In the genomic region with DNA sequence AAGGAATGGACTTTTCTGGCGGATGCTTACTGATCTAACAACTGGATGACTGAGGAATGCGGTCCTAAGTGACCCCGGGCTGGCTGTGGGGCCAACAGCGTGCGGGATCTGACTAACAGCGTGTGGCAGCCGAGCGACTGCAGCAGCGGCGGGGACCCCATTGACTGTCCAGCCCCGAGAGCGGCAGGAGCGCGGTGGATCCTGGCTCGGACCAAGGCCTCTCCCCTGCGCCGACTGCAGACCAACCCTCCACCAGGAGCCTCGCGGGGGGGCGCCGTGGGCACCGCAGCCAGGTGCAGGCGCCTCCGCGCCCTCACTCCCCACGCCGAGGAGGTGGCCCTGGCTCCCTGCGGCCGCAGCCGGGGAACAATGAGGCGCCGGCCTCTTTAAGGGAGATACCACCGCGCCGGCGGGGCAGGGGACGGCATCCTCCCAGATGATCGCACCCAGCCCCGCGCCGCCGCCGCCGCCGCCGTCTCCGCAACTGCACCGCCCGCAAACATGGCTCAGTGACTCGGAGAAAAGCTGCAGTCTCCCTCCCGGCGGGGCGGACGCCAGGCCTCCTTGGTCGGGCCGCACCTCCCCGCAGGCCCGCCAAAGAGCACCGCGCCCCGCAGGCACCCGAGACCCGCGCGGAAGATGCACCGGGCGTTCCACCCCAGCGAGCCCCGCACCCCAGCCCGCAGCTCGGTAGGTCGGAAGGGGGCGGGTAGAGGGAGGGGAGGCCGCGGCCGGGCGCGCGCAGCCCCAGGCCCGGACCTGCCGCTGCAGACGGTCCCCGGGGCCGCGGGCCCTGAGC, we compare ENCODE assay signal across 8 cellular contexts. TPM values are rescaled to one million over a fixed set of nuclear protein-coding genes. Genes with fewer than 3 reads are reported as not detected.
DNase-seq lines count a peak whose midpoint lies in the region; ATAC-seq and TF ChIP-seq lines count a peak whose summit lies in the region.

No MANE protein-coding gene starts in this region.

- H3K27ac Mint-ChIP-seq in naive thymus-derived CD8-positive, alpha-beta T cell = peak overlapping the region; percentile 82 to 97 (median 90)

- peaks cover 0 to 17% (median 0%) of the 10 kb centered on the region in 3 donors for H3K36me3 Mint-ChIP-seq in naive thymus-derived CD8-positive, alpha-beta T cell

- peaks cover 14 to 31% (median 23%) of the 10 kb centered on the region in 4 donors for H3K4me1 Mint-ChIP-seq in naive thymus-derived CD8-positive, alpha-beta T cell

- H3K27me3 Mint-ChIP-seq in naive thymus-derived CD8-positive, alpha-beta T cell = no peaks in the 10 kb centered on the region

- POLR2A ChIA-PET in naive thymus-derived CD8-positive, alpha-beta T cell (lab: Charles Lee) = interaction anchor here (0.5 to 3.6 kb wide), 16 partner anchors 8 to 790 kb away, joined by 3 to 35 read pairs (median 3); a partner anchor contains a TSS

- H3K4me3 Mint-ChIP-seq in naive thymus-derived CD8-positive, alpha-beta T cell = peak overlapping the region; percentile 79 to 98 (median 92)

- ATAC-seq in GM19463 (IDR thresholded peaks at IDR 0.05; ENCODE audit: unreplicated experiment) = peak; percentile 37
- ATAC-seq in naive thymus-derived CD8-positive, alpha-beta T cell = peak; percentile 63 to 67

- no peaks in the 10 kb centered on the region for H3K9me3 Mint-ChIP-seq in naive thymus-derived CD8-positive, alpha-beta T cell

- DNase-seq in COR-L47 (lab: John Stamatoyannopoulos, UW) = peak; percentile 85
- DNase-seq in HPDE6-E6E7 (ENCODE audit: extremely low spot score) = peak; percentile 68
- DNase-seq in activated T-helper 1 cell treated with Interleukin-2 at 50 U/mL for 16 hours (ENCODE audit: low read depth) = peak; percentile 61
- peak; percentile 69 for DNase-seq in fibroblast of gingiva (ENCODE audit: low read depth)
- DNase-seq in naive thymus-derived CD8-positive, alpha-beta T cell = peak; percentile 59 to 86 (median 74)
- DNase-seq in stimulated activated naive CD4-positive, alpha-beta T cell treated with Interleukin-2 at 50 U/mL for 16 hours (lab: John Stamatoyannopoulos, UW) = peak; percentile 71

TF ChIP-seq in PFSK-1, 5 proteins besides CTCF, POLR2A, EP300 and RAD21:
- TF ChIP-seq POLR2AphosphoS5 (IDR thresholded peaks at IDR 0.05; ENCODE audit: low read depth, low read length) = peak; percentile 49
- TF ChIP-seq TAF1 (IDR thresholded peaks at IDR 0.05; ENCODE audit: borderline replicate concordance, insufficient read depth, low read length) = peak; percentile 31; the same call in 1 of the 2 replicates
- TF ChIP-seq, protein P1, sequence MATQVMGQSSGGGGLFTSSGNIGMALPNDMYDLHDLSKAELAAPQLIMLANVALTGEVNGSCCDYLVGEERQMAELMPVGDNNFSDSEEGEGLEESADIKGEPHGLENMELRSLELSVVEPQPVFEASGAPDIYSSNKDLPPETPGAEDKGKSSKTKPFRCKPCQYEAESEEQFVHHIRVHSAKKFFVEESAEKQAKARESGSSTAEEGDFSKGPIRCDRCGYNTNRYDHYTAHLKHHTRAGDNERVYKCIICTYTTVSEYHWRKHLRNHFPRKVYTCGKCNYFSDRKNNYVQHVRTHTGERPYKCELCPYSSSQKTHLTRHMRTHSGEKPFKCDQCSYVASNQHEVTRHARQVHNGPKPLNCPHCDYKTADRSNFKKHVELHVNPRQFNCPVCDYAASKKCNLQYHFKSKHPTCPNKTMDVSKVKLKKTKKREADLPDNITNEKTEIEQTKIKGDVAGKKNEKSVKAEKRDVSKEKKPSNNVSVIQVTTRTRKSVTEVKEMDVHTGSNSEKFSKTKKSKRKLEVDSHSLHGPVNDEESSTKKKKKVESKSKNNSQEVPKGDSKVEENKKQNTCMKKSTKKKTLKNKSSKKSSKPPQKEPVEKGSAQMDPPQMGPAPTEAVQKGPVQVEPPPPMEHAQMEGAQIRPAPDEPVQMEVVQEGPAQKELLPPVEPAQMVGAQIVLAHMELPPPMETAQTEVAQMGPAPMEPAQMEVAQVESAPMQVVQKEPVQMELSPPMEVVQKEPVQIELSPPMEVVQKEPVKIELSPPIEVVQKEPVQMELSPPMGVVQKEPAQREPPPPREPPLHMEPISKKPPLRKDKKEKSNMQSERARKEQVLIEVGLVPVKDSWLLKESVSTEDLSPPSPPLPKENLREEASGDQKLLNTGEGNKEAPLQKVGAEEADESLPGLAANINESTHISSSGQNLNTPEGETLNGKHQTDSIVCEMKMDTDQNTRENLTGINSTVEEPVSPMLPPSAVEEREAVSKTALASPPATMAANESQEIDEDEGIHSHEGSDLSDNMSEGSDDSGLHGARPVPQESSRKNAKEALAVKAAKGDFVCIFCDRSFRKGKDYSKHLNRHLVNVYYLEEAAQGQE (IDR thresholded peaks at IDR 0.05; ENCODE audit: insufficient read depth in 1 of 2, low read depth in 2 of 2, low read length in 2 of 2) = no peak

RNA-seq across cellular contexts. Expression of a gene that starts 0.7 kb away (rescaled TPM):
- 4.7 TPM for polyA plus RNA-seq in PFSK-1 (2012; ENCODE audit: insufficient read length, low read depth)
- total RNA-seq in naive thymus-derived CD8-positive, alpha-beta T cell = 10 to 100 TPM; 23.1 to 23.5 TPM
- 1 to 10 TPM; 3.5 to 5.1 (median 3.7) TPM for polyA plus RNA-seq in naive thymus-derived CD8-positive, alpha-beta T cell

RNA-seq across cellular contexts. Expression of a gene that starts 43.5 kb away (rescaled TPM):
- not detected for polyA plus RNA-seq in PFSK-1 (2012; ENCODE audit: insufficient read length, low read depth)
- not detected for total RNA-seq in naive thymus-derived CD8-positive, alpha-beta T cell
- polyA plus RNA-seq in naive thymus-derived CD8-positive, alpha-beta T cell = not detected

RNA-seq across cellular contexts. Expression of a gene that starts 47.9 kb away (rescaled TPM):
- 2.5 TPM for polyA plus RNA-seq in PFSK-1 (2012; ENCODE audit: insufficient read length, low read depth)
- total RNA-seq in naive thymus-derived CD8-positive, alpha-beta T cell = not detected
- polyA plus RNA-seq in naive thymus-derived CD8-positive, alpha-beta T cell = not detected

RNA-seq across cellular contexts. Expression of a gene that starts 57.8 kb away (rescaled TPM):
- polyA plus RNA-seq in PFSK-1 (2012; ENCODE audit: insufficient read length, low read depth) = not detected
- not detected for total RNA-seq in naive thymus-derived CD8-positive, alpha-beta T cell
- not detected for polyA plus RNA-seq in naive thymus-derived CD8-positive, alpha-beta T cell

RNA-seq across cellular contexts. Expression of a gene that starts 58.8 kb away (rescaled TPM):
- 139 TPM for polyA plus RNA-seq in PFSK-1 (2012; ENCODE audit: insufficient read length, low read depth)
- 10 to 100 TPM; 10.4 to 13.1 TPM for total RNA-seq in naive thymus-derived CD8-positive, alpha-beta T cell
- polyA plus RNA-seq in naive thymus-derived CD8-positive, alpha-beta T cell = 10 to 100 TPM; 23.4 to 26.0 (median 24.7) TPM

Comparison
In these comparisons a context has a peak if more than half of its experiments do, and no peak if none do; other contexts are left out.
1. Peak in every context shown above with its lines: DNase-seq and ATAC-seq.